19 cellular contexts compared by ENCODE assay signal in the genomic region with DNA sequence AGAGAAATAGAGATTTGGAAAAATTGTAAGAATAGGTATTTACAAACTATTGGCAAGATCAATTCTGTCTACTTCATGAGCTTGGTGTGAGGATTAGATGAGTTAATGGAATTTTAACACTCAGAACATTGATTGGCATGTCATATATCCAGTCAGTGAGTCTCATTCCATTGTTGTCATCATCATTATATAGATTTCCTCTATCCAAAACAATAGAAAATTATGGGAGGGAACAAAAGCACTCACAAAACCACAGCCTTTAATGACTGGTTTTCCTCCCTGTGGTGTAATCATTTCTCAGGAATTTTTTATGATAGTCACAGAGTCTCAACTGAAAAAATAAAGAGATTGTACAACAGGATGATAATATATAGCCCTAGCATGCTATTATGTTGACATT. TPM values are rescaled to one million over a fixed set of nuclear protein-coding genes. Genes with fewer than 3 reads are reported as not detected.
A peak's percentile ranks its signal among the peaks of the same experiment; 100 is the strongest.
DNase-seq lines count a peak whose midpoint lies in the region; ATAC-seq and TF ChIP-seq lines count a peak whose summit lies in the region.
"Had no signal": no experiment of that assay in that cellular context is flagged by ENCODE, and none has a peak within 500 bp of the region (broad histone marks: within the 10 kb centered on the region; RNA-seq: fewer than 3 reads in every experiment).

No MANE protein-coding gene starts in this region.

- peak; percentile 29 for DNase-seq in AG09309 (ENCODE audit: low read depth)
- no peak for DNase-seq in HEK293T (ENCODE audit: extremely low spot score)
- DNase-seq in SW480 (ENCODE audit: low spot score): peak; percentile 25
- peak; percentile 50 for DNase-seq in fibroblast of the aortic adventitia (ENCODE audit: low read depth)
- no peak for DNase-seq in ecto neural progenitor cell (ENCODE audit: low spot score)
- DNase-seq in CD8-positive, alpha-beta memory T cell: no peak
- DNase-seq: activated CD4-positive, alpha-beta T cell treated with anti-CD3 and anti-CD28 coated beads for 48 hours; activated naive CD4-positive, alpha-beta T cell treated with anti-CD3 and anti-CD28 coated beads, Interleukin-2, amount 10 ng/mL, durations not matched to agents 7 days and 5 days; AML-193; DMS 273 treated with DMSO at 0.1 percent for 48 hours; effector memory CD8-positive, alpha-beta T cell; mesenchymal stem cell; psoas muscle; SHP77 treated with DMSO at 0.1 percent for 48 hours; stimulated activated naive CD8-positive, alpha-beta T cell treated with anti-CD3 and anti-CD28 coated beads, Interleukin-15, amount 100 ng/mL, for 72 hours had no signal

- no peak overlapping the region for H3K4me3 Mint-ChIP-seq in CD8-positive, alpha-beta memory T cell
- H3K4me3 Mint-ChIP-seq: activated naive CD4-positive, alpha-beta T cell treated with anti-CD3 and anti-CD28 coated beads, Interleukin-2, amount 10 ng/mL, durations not matched to agents 7 days and 5 days; effector memory CD8-positive, alpha-beta T cell; natural killer cell treated with Interleukin-12 subunit alpha and Interleukin-12 subunit beta and Interleukin-15 and Interleukin-18, amount 100 ng/mL, for 72 hours; stimulated activated naive CD8-positive, alpha-beta T cell treated with anti-CD3 and anti-CD28 coated beads, Interleukin-15, amount 100 ng/mL, for 72 hours had no signal

- no peak overlapping the region for H3K27ac ChIP-seq in CD8-positive, alpha-beta memory T cell (ENCODE audit: low read depth, low read length)
- H3K27ac ChIP-seq: psoas muscle had no signal

- H3K36me3 Mint-ChIP-seq in CD8-positive, alpha-beta memory T cell: peaks cover 13 to 36% (median 27%) of the 10 kb centered on the region in 3 donors

- H3K4me1 Mint-ChIP-seq in CD8-positive, alpha-beta memory T cell: no peaks in the 10 kb centered on the region

- H3K27me3 Mint-ChIP-seq in CD8-positive, alpha-beta memory T cell: no peaks in the 10 kb centered on the region
- H3K27me3 Mint-ChIP-seq: activated naive CD4-positive, alpha-beta T cell treated with anti-CD3 and anti-CD28 coated beads, Interleukin-2, amount 10 ng/mL, durations not matched to agents 7 days and 5 days; effector memory CD8-positive, alpha-beta T cell; natural killer cell treated with Interleukin-12 subunit alpha and Interleukin-12 subunit beta and Interleukin-15 and Interleukin-18, amount 100 ng/mL, for 72 hours; stimulated activated naive CD8-positive, alpha-beta T cell treated with anti-CD3 and anti-CD28 coated beads, Interleukin-15, amount 100 ng/mL, for 72 hours had no signal

- POLR2A ChIA-PET in HEK293T (lab: Yijun Ruan, JAX): no interaction called here
- POLR2A ChIA-PET in CD8-positive, alpha-beta memory T cell (lab: Charles Lee): no interaction called here

- H3K9me3 Mint-ChIP-seq in CD8-positive, alpha-beta memory T cell: no peaks in the 10 kb centered on the region
- H3K9me3 Mint-ChIP-seq: activated naive CD4-positive, alpha-beta T cell treated with anti-CD3 and anti-CD28 coated beads, Interleukin-2, amount 10 ng/mL, durations not matched to agents 7 days and 5 days; effector memory CD8-positive, alpha-beta T cell; natural killer cell treated with Interleukin-12 subunit alpha and Interleukin-12 subunit beta and Interleukin-15 and Interleukin-18, amount 100 ng/mL, for 72 hours; stimulated activated naive CD8-positive, alpha-beta T cell treated with anti-CD3 and anti-CD28 coated beads, Interleukin-15, amount 100 ng/mL, for 72 hours had no signal

- CTCF ChIA-PET in HEK293T (lab: Yijun Ruan, JAX): no interaction called here
- CTCF ChIA-PET in CD8-positive, alpha-beta memory T cell (lab: Charles Lee): no interaction called here

- H3K36me3 ChIP-seq in CD8-positive, alpha-beta memory T cell (ENCODE audit: insufficient read depth, low read length): no peaks in the 10 kb centered on the region

- TF ChIP-seq CTCF in AG09309 (IDR thresholded peaks at IDR 0.05; ENCODE audit: control insufficient read depth, insufficient read depth, low read depth, low read length, missing control alignments): no peak
- TF ChIP-seq CTCF in fibroblast of the aortic adventitia (IDR thresholded peaks at IDR 0.05; ENCODE audit: insufficient read depth, low read length): no peak

- no peaks in the 10 kb centered on the region for H3K27me3 ChIP-seq in CD8-positive, alpha-beta memory T cell (ENCODE audit: insufficient read depth, low read length, poor library complexity, severe bottlenecking)

- no peaks in the 10 kb centered on the region for H3K9me3 ChIP-seq in CD8-positive, alpha-beta memory T cell (ENCODE audit: low read length)
- H3K9me3 ChIP-seq: psoas muscle had no signal

- ATAC-seq in GM21447 (IDR thresholded peaks at IDR 0.05; ENCODE audit: unreplicated experiment) (no peak), HG02678 (IDR thresholded peaks at IDR 0.05; ENCODE audit: unreplicated experiment) (no peak)
- ATAC-seq: effector memory CD8-positive, alpha-beta T cell; natural killer cell treated with Interleukin-12 subunit alpha and Interleukin-12 subunit beta and Interleukin-15 and Interleukin-18, amount 100 ng/mL, for 72 hours; psoas muscle; stimulated activated naive CD8-positive, alpha-beta T cell treated with anti-CD3 and anti-CD28 coated beads, Interleukin-15, amount 100 ng/mL, for 72 hours had no signal

- H3K4me1 ChIP-seq in CD8-positive, alpha-beta memory T cell (ENCODE audit: insufficient read depth, low read length): no peaks in the 10 kb centered on the region

- no peak overlapping the region for H3K4me3 ChIP-seq in AG09309 (ENCODE audit: control insufficient read depth, low read depth, low read length)
- H3K4me3 ChIP-seq in fibroblast of the aortic adventitia (ENCODE audit: low read depth, low read length): no peak overlapping the region
- no peak overlapping the region for H3K4me3 ChIP-seq in CD8-positive, alpha-beta memory T cell (ENCODE audit: low read length)
- H3K4me3 ChIP-seq: psoas muscle had no signal

- no peak overlapping the region for H3K27ac Mint-ChIP-seq in CD8-positive, alpha-beta memory T cell
- H3K27ac Mint-ChIP-seq: activated naive CD4-positive, alpha-beta T cell treated with anti-CD3 and anti-CD28 coated beads, Interleukin-2, amount 10 ng/mL, durations not matched to agents 7 days and 5 days; effector memory CD8-positive, alpha-beta T cell; natural killer cell treated with Interleukin-12 subunit alpha and Interleukin-12 subunit beta and Interleukin-15 and Interleukin-18, amount 100 ng/mL, for 72 hours; stimulated activated naive CD8-positive, alpha-beta T cell treated with anti-CD3 and anti-CD28 coated beads, Interleukin-15, amount 100 ng/mL, for 72 hours had no signal

TF ChIP-seq in HEK293T, 16 proteins besides CTCF, POLR2A, EP300 and RAD21:
- no peak for TF ChIP-seq ELF4 (IDR thresholded peaks at IDR 0.05)
- TF ChIP-seq, protein P1, sequence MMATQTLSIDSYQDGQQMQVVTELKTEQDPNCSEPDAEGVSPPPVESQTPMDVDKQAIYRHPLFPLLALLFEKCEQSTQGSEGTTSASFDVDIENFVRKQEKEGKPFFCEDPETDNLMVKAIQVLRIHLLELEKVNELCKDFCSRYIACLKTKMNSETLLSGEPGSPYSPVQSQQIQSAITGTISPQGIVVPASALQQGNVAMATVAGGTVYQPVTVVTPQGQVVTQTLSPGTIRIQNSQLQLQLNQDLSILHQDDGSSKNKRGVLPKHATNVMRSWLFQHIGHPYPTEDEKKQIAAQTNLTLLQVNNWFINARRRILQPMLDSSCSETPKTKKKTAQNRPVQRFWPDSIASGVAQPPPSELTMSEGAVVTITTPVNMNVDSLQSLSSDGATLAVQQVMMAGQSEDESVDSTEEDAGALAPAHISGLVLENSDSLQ (IDR thresholded peaks at IDR 0.05): 0 out of 2 replicates have a peak, but pooled peaks have one; percentile 2
TF ChIP-seq in HEK293T: peak in this region for 1.

RNA-seq across cellular contexts. Expression of a gene that starts 21.1 kb away (rescaled TPM):
- total RNA-seq in fibroblast of the aortic adventitia (ENCODE audit: low replicate concordance): 50.9 and 103 TPM in 2 replicates
- 10 to 100 TPM; 11.7 to 13.0 TPM for total RNA-seq in CD8-positive, alpha-beta memory T cell
- 8.3 TPM for polyA plus RNA-seq in CD8-positive, alpha-beta memory T cell

RNA-seq across cellular contexts. Expression of a gene that starts 51.0 kb away (rescaled TPM):
- 0.18 TPM in 1 of 2 replicates, not detected in the other for total RNA-seq in fibroblast of the aortic adventitia (ENCODE audit: low replicate concordance)
- total RNA-seq in CD8-positive, alpha-beta memory T cell: 1 to 10 TPM; 6.7 to 7.3 TPM
- polyA plus RNA-seq in CD8-positive, alpha-beta memory T cell: 24.3 TPM
- total RNA-seq: cardiac septum had no signal

Comparison
In these comparisons a context has a peak if more than half of its experiments do, and no peak if none do; other contexts are left out.
1. DNase-seq: peak in AG09309 (single experiment), SW480 (single experiment) and fibroblast of the aortic adventitia (single experiment); none in HEK293T (single experiment), ecto neural progenitor cell (single experiment) and CD8-positive, alpha-beta memory T cell (0 of 5).